ENCODE assay signal across 20 cellular contexts in the genomic region with DNA sequence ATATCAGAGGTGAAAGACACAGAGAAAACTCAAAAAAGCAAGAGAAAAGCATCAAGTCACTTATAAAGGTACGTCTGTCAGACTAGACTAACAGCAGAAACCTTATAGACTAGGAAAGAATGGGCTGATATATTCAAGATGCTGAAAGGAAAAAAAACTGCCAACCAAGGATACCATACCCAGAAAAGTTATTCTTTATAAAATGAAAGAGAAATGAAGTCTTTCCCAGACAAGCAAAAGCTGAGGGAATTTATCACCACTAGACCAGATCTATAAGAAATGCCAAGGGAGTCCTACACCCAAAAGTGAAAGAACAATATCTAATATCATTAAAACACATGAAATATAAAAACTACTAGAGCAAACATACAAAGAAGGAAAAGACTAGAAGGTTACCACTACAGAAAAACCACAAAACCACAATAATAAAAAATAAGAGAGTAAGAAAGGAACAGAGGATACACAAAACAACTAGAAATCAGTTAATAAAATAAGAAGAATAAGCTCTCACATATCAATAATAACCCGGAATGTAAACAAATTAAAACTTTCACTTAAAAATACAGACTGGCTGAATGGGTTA. TPM values are rescaled to one million over a fixed set of nuclear protein-coding genes. Genes with fewer than 3 reads are reported as not detected.
DNase-seq lines count a peak whose midpoint lies in the region; ATAC-seq and TF ChIP-seq lines count a peak whose summit lies in the region.
"Had no signal": no experiment of that assay in that cellular context is flagged by ENCODE, and none has a peak within 500 bp of the region (broad histone marks: within the 10 kb centered on the region; RNA-seq: fewer than 3 reads in every experiment).

No MANE protein-coding gene starts in this region.

- H3K9me2 ChIP-seq in GM23248 (ENCODE audit: insufficient read depth) = no peaks in the 10 kb centered on the region

- no peak for TF ChIP-seq CTCF in neural crest cell (conservative IDR thresholded peaks at IDR 0.05)

- peaks cover 91% of the 10 kb centered on the region for H3K79me2 ChIP-seq in GM23248 (ENCODE audit: insufficient read depth)

- no peak overlapping the region for H3K4me2 ChIP-seq in GM23248 (ENCODE audit: unreplicated experiment)
- H3K4me2 ChIP-seq: BLaER1 treated with 17β-estradiol and CSF1 and Interleukin-3, amounts not matched to agents 10 nM and 100 nM had no signal

- POLR2A ChIA-PET in CD4-positive, alpha-beta memory T cell (lab: Charles Lee; ENCODE audit: partially characterized antibody) = no interaction called here

- H3K4me3 ChIP-seq in GM23248 = peak overlapping the region; percentile 98
- H3K4me3 ChIP-seq in CD4-positive, alpha-beta memory T cell (ENCODE audit: low read length in 2 of 2) = no peak overlapping the region
- H3K4me3 ChIP-seq: BLaER1 treated with 17β-estradiol and CSF1 and Interleukin-3, amounts not matched to agents 10 nM and 100 nM had no signal

- H3K27ac Mint-ChIP-seq in neural crest cell (ENCODE audit: unreplicated experiment) = no peak overlapping the region
- no peak overlapping the region for H3K27ac Mint-ChIP-seq in stimulated activated effector memory CD8-positive, alpha-beta T cell treated with anti-CD3 and anti-CD28 coated beads, Interleukin-12 subunit alpha, Interleukin-12 subunit beta, amount 100 ng/mL, for 72 hours
- H3K27ac Mint-ChIP-seq in CD4-positive, alpha-beta memory T cell = no peak overlapping the region
- H3K27ac Mint-ChIP-seq: CD14-positive monocyte; CD4-positive, alpha-beta T cell had no signal

- H3K4me3 Mint-ChIP-seq in neural crest cell = peak overlapping the region; percentile 20
- H3K4me3 Mint-ChIP-seq in stimulated activated effector memory CD8-positive, alpha-beta T cell treated with anti-CD3 and anti-CD28 coated beads, Interleukin-12 subunit alpha, Interleukin-12 subunit beta, amount 100 ng/mL, for 72 hours = no peak overlapping the region
- no peak overlapping the region for H3K4me3 Mint-ChIP-seq in CD4-positive, alpha-beta memory T cell
- H3K4me3 Mint-ChIP-seq: CD14-positive monocyte; CD4-positive, alpha-beta T cell had no signal

- peaks cover 36% of the 10 kb centered on the region for H3K36me3 Mint-ChIP-seq in neural crest cell (ENCODE audit: low read depth)
- no peaks in the 10 kb centered on the region for H3K36me3 Mint-ChIP-seq in stimulated activated effector memory CD8-positive, alpha-beta T cell treated with anti-CD3 and anti-CD28 coated beads, Interleukin-12 subunit alpha, Interleukin-12 subunit beta, amount 100 ng/mL, for 72 hours
- H3K36me3 Mint-ChIP-seq in CD4-positive, alpha-beta memory T cell = no peaks in the 10 kb centered on the region
- H3K36me3 Mint-ChIP-seq: CD14-positive monocyte had no signal

- peaks cover 81% of the 10 kb centered on the region for H3F3A ChIP-seq in GM23248 (ENCODE audit: insufficient read depth)

- intact Hi-C loops in CD4-positive, alpha-beta memory T cell (cut with micrococcal nuclease) = no loop called here

- no peaks in the 10 kb centered on the region for H3K9me3 ChIP-seq in GM23248 (ENCODE audit: low read depth)
- H3K9me3 ChIP-seq in CD4-positive, alpha-beta memory T cell (ENCODE audit: control insufficient read depth in 1 of 2, low read length in 2 of 2) = peaks cover 0 to 3% of the 10 kb centered on the region in 2 donors

- DNase-seq in ACHN (peak; percentile 10), GM23248 (no peak), LHCN-M2 (ENCODE audit: low read depth) (peak; percentile 18), neural crest cell (ENCODE audit: low read depth, low spot score) (no peak), 8988T (no peak)
- no peak for DNase-seq in stimulated activated effector memory CD8-positive, alpha-beta T cell treated with anti-CD3 and anti-CD28 coated beads, Interleukin-12 subunit alpha, Interleukin-12 subunit beta, amount 100 ng/mL, for 72 hours (ENCODE audit: low spot score in 2 of 2)
- no peak for DNase-seq in CD4-positive, alpha-beta memory T cell
- DNase-seq: AML-193; BE2C; Calu3; CD4-positive, alpha-beta T cell; COR-L47; DMS53; DMS79 treated with DMSO at 0.1 percent for 48 hours; GF-D8; H7; HCEC 1CT had no signal

- H4K20me1 ChIP-seq in GM23248 (ENCODE audit: insufficient read depth) = no peaks in the 10 kb centered on the region
- H4K20me1 ChIP-seq: BLaER1 treated with 17β-estradiol and CSF1 and Interleukin-3, amounts not matched to agents 10 nM and 100 nM had no signal

- peaks cover 18% of the 10 kb centered on the region; the same call in 1 of the 2 replicates for H3K36me3 ChIP-seq in GM23248 (ENCODE audit: low read depth)
- no peaks in the 10 kb centered on the region for H3K36me3 ChIP-seq in CD4-positive, alpha-beta memory T cell (ENCODE audit: insufficient read depth, low read length)
- H3K36me3 ChIP-seq: BE2C had no signal

- H2AFZ ChIP-seq in GM23248 = no peak overlapping the region

- in situ Hi-C loops in ACHN (cut with HindIII; ENCODE audit: low pct_ligation_motif_present, low pct_unique_long_range_greater_than_20kb, low sequenced_read_pairs) (no loop called here), GM23248 (cut with MboI) (no loop called here)

- CTCF ChIA-PET in CD4-positive, alpha-beta memory T cell (lab: Charles Lee; ENCODE audit: partially characterized antibody) = no interaction called here

- 94 to 96% methylated on average over 2 of the region's 2 CpGs for WGBS in GM23248 (ENCODE audit: low coverage in 1 of 2, low lambda C conversion rate in 2 of 2, missing lambda C conversion rate in 2 of 2), 2 experiments

- peaks cover 56% of the 10 kb centered on the region for H3K4me1 ChIP-seq in GM23248 (ENCODE audit: insufficient read depth)
- H3K4me1 ChIP-seq in CD4-positive, alpha-beta memory T cell (ENCODE audit: insufficient read depth, low read length) = no peaks in the 10 kb centered on the region
- H3K4me1 ChIP-seq: BE2C had no signal

- peaks cover 8% of the 10 kb centered on the region for H3K27me3 Mint-ChIP-seq in neural crest cell (ENCODE audit: low read depth)
- H3K27me3 Mint-ChIP-seq in CD4-positive, alpha-beta memory T cell = peaks cover 12 to 21% of the 10 kb centered on the region in 2 donors

- peaks cover 56% of the 10 kb centered on the region for H3K4me1 Mint-ChIP-seq in neural crest cell
- H3K4me1 Mint-ChIP-seq in stimulated activated effector memory CD8-positive, alpha-beta T cell treated with anti-CD3 and anti-CD28 coated beads, Interleukin-12 subunit alpha, Interleukin-12 subunit beta, amount 100 ng/mL, for 72 hours = no peaks in the 10 kb centered on the region
- peaks cover 0 to 3% (median 0%) of the 10 kb centered on the region in 4 donors for H3K4me1 Mint-ChIP-seq in CD4-positive, alpha-beta memory T cell
- H3K4me1 Mint-ChIP-seq: CD14-positive monocyte had no signal

- no peak overlapping the region for H3K9ac ChIP-seq in GM23248
- H3K9ac ChIP-seq: BLaER1 treated with 17β-estradiol and CSF1 and Interleukin-3, amounts not matched to agents 10 nM and 100 nM had no signal

- ATAC-seq in stimulated activated effector memory CD8-positive, alpha-beta T cell treated with anti-CD3 and anti-CD28 coated beads, Interleukin-12 subunit alpha, Interleukin-12 subunit beta, amount 100 ng/mL, for 72 hours = no peak

- no peaks in the 10 kb centered on the region for H3K27me3 ChIP-seq in GM23248 (replicated peaks; ENCODE audit: insufficient read depth)
- H3K27me3 ChIP-seq in CD4-positive, alpha-beta memory T cell (ENCODE audit: insufficient read depth, low read length) = peaks cover 5% of the 10 kb centered on the region
- H3K27me3 ChIP-seq: BLaER1 treated with 17β-estradiol and CSF1 and Interleukin-3, amounts not matched to agents 10 nM and 100 nM had no signal

- H3K27ac ChIP-seq in GM23248 = no peak overlapping the region
- no peak overlapping the region for H3K27ac ChIP-seq in CD4-positive, alpha-beta memory T cell (ENCODE audit: low read depth, low read length)
- H3K27ac ChIP-seq: BLaER1 treated with 17β-estradiol and CSF1 and Interleukin-3, amounts not matched to agents 10 nM and 100 nM had no signal

- H3K9me3 Mint-ChIP-seq in neural crest cell = peaks cover 21% of the 10 kb centered on the region
- H3K9me3 Mint-ChIP-seq in stimulated activated effector memory CD8-positive, alpha-beta T cell treated with anti-CD3 and anti-CD28 coated beads, Interleukin-12 subunit alpha, Interleukin-12 subunit beta, amount 100 ng/mL, for 72 hours = peaks cover 17% of the 10 kb centered on the region
- H3K9me3 Mint-ChIP-seq in CD4-positive, alpha-beta memory T cell = peaks cover 2 to 44% (median 25%) of the 10 kb centered on the region in 8 donors

RNA-seq across cellular contexts. Expression of a gene that starts 6.2 kb away (rescaled TPM):
- 522 and 528 TPM in 2 replicates for total RNA-seq in GM23248 (2014; rRNA removed; shearing (Covaris generic))
- 557 and 564 TPM in 2 replicates for polyA plus RNA-seq in GM23248 (2016; fragmentation: Nextera tagmentation; extraction: Ambion mirVana)
- total RNA-seq in LHCN-M2 (2014; rRNA removed) = 22.6 and 27.6 TPM in 2 replicates
- 12.3 TPM for polyA plus RNA-seq in LHCN-M2 (2012)
- total RNA-seq in neural crest cell = 83.6 and 89.4 TPM in 2 replicates
- not detected for total RNA-seq in CD4-positive, alpha-beta memory T cell
- polyA plus RNA-seq in CD4-positive, alpha-beta memory T cell = not detected
- total RNA-seq: CD4-positive, alpha-beta T cell; G401 had no signal
- polyA plus RNA-seq: CD14-positive monocyte had no signal

Comparison
In these comparisons a context has a peak if more than half of its experiments do, and no peak if none do; other contexts are left out.
1. DNase-seq: peak in ACHN (single experiment) and LHCN-M2 (single experiment); none in GM23248 (single experiment), neural crest cell (single experiment), stimulated activated effector memory CD8-positive, alpha-beta T cell treated with anti-CD3 and anti-CD28 coated beads, Interleukin-12 subunit alpha, Interleukin-12 subunit beta, amount 100 ng/mL, for 72 hours (0 of 2), CD4-positive, alpha-beta memory T cell (0 of 5) and 8988T (single experiment).
2. RNA of a gene that starts 6.2 kb away (total RNA-seq): 522 to 528 TPM in GM23248, 83.6 to 89.4 TPM in neural crest cell and 22.6 to 27.6 TPM in LHCN-M2; not detected in CD4-positive, alpha-beta memory T cell; every median in the first group is over 10 times any median in the second.